In genomic region chr18:74148543-74149070, GRCh38 we compare ENCODE assay signal across 8 cellular contexts. TPM values are rescaled to one million over a fixed set of nuclear protein-coding genes. Genes with fewer than 3 reads are reported as not detected.
A peak's percentile ranks its signal among the peaks of the same experiment; 100 is the strongest.
DNase-seq lines count a peak whose midpoint lies in the region; ATAC-seq and TF ChIP-seq lines count a peak whose summit lies in the region.

No MANE protein-coding gene starts in this region.

- peak overlapping the region; percentile 92 for H3K4me3 Mint-ChIP-seq in chondrocyte (ENCODE audit: unreplicated experiment)
- H3K4me3 Mint-ChIP-seq in natural killer cell: peak overlapping the region; percentile 97

- H3K4me3 ChIP-seq in ACC112 (ENCODE audit: low read depth, low read length) (peak overlapping the region; percentile 97), HUES6 (ENCODE audit: low read depth, low read length) (peak overlapping the region; percentile 90)

- ATAC-seq in GM19395 (IDR thresholded peaks at IDR 0.05; ENCODE audit: unreplicated experiment): peak; percentile 34
- ATAC-seq in natural killer cell: peak in 1 of 3 donors; percentile 1

- H3K9me3 ChIP-seq in HUES6 (ENCODE audit: control insufficient read depth, insufficient read depth, low read depth, low read length): no peaks in the 10 kb centered on the region

- H3K36me3 ChIP-seq in ACC112 (ENCODE audit: insufficient read depth, low read length): peaks cover 4% of the 10 kb centered on the region; the same call in 1 of the 2 replicates
- peaks cover 17% of the 10 kb centered on the region for H3K36me3 ChIP-seq in HUES6 (ENCODE audit: control insufficient read depth, insufficient read depth, low read length)

- H3K79me2 ChIP-seq in ACC112 (ENCODE audit: control insufficient read depth, insufficient read depth, low read length, unreplicated experiment): peaks cover 52% of the 10 kb centered on the region

- peaks cover 43% of the 10 kb centered on the region for H3K4me1 Mint-ChIP-seq in chondrocyte (ENCODE audit: low read depth)
- peaks cover 39 to 40% of the 10 kb centered on the region in 2 donors for H3K4me1 Mint-ChIP-seq in natural killer cell

- no peaks in the 10 kb centered on the region for H3K36me3 Mint-ChIP-seq in chondrocyte (ENCODE audit: low read depth)
- H3K36me3 Mint-ChIP-seq in natural killer cell: no peaks in the 10 kb centered on the region

- H3K27me3 ChIP-seq in ACC112 (ENCODE audit: insufficient read depth, low read length) (no peaks in the 10 kb centered on the region), HUES6 (ENCODE audit: control insufficient read depth, insufficient read depth, low read length) (peaks cover 7% of the 10 kb centered on the region)

- H3K27ac ChIP-seq in ACC112 (ENCODE audit: low read depth, low read length): peak overlapping the region; percentile 37
- H3K27ac ChIP-seq in HUES6 (ENCODE audit: low read depth, low read length): peak overlapping the region; percentile 8; the same call in 1 of the 2 replicates

- DNase-seq in chondrocyte (ENCODE audit: low spot score) (no peak), natural killer cell (no peak), GOT3 (lab: John Stamatoyannopoulos, UW) (no peak), globus pallidus (ENCODE audit: low spot score) (no peak), NCI-H82 treated with DMSO at 0.1 percent for 48 hours (lab: John Stamatoyannopoulos, UW; ENCODE audit: unreplicated experiment) (no peak)

- no peaks in the 10 kb centered on the region for H3K27me3 Mint-ChIP-seq in chondrocyte (ENCODE audit: low read depth)
- peaks cover 4 to 6% of the 10 kb centered on the region in 2 donors for H3K27me3 Mint-ChIP-seq in natural killer cell (ENCODE audit: low read depth in 2 of 2)

- peak overlapping the region; percentile 89 for H2AFZ ChIP-seq in ACC112 (ENCODE audit: low read length, unreplicated experiment)

- H3K9me3 Mint-ChIP-seq in chondrocyte (ENCODE audit: low read depth): no peaks in the 10 kb centered on the region
- no peaks in the 10 kb centered on the region for H3K9me3 Mint-ChIP-seq in natural killer cell

- TF ChIP-seq CTCF in chondrocyte (IDR thresholded peaks at IDR 0.05) (no peak), natural killer cell (IDR thresholded peaks at IDR 0.05) (no peak)

- intact Hi-C loops in natural killer cell (cut with micrococcal nuclease): loop anchor here (1.0 kb wide), 3 partner anchors 144 to 449 kb away; partner anchors contain the start of gene ZNF407

- H3K27ac Mint-ChIP-seq in chondrocyte (ENCODE audit: unreplicated experiment) (peak overlapping the region; percentile 98), natural killer cell (peak overlapping the region; percentile 98 to 100)

- H3K4me1 ChIP-seq in ACC112 (ENCODE audit: control insufficient read depth, insufficient read depth, low read length, unreplicated experiment) (peaks cover 19% of the 10 kb centered on the region), HUES6 (ENCODE audit: control insufficient read depth, insufficient read depth, low read length) (peaks cover 10% of the 10 kb centered on the region)

- H3K9ac ChIP-seq in HUES6 (ENCODE audit: low read length): peak overlapping the region; percentile 88

RNA-seq across cellular contexts. Expression of gene TIMM21, which starts 0.3 kb away (rescaled TPM):
- total RNA-seq in chondrocyte: 22.7 to 39.7 TPM (median 23.8 TPM) in 3 replicates
- 10 to 100 TPM; 13.1 to 17.3 (median 16.1) TPM for total RNA-seq in natural killer cell

RNA-seq across cellular contexts. Expression of gene FBXO15, which starts 1.0 kb away (rescaled TPM):
- total RNA-seq in chondrocyte (0.57 to 0.95 TPM (median 0.92 TPM) in 3 replicates), natural killer cell (1 to 10 TPM in 1 of 3 donors, under 1 TPM in 2; 0.50 to 2.6 (median 0.87) TPM)
